In genomic region chr6:633611-634010, GRCh38 we compare ENCODE assay signal across 29 cellular contexts. TPM values are rescaled to one million over a fixed set of nuclear protein-coding genes. Genes with fewer than 3 reads are reported as not detected.
"Had no signal": no experiment of that assay in that cellular context is flagged by ENCODE, and none has a peak within 500 bp of the region (broad histone marks: within the 10 kb centered on the region; RNA-seq: fewer than 3 reads in every experiment).

No MANE protein-coding gene starts in this region.

- H3K4me1 Mint-ChIP-seq: mesothelial cell of epicardium, nephron progenitor cell had no signal

- H3K4me3 ChIP-seq: left ventricle myocardium inferior, lung, neural progenitor cell, right atrium auricular region, right lobe of liver, smooth muscle cell, stomach, testis, thyroid gland, transverse colon, upper lobe of left lung, vagina had no signal

- H3K9me3 Mint-ChIP-seq: immature natural killer cell, mesothelial cell of epicardium, naive B cell, natural killer cell, nephron progenitor cell, neural progenitor cell had no signal

- H3K27ac ChIP-seq: left ventricle myocardium inferior, neural progenitor cell, neutrophil, parathyroid adenoma, right atrium auricular region, right lobe of liver, stomach, testis, thyroid gland, transverse colon, upper lobe of left lung, vagina had no signal

- H3K9me3 ChIP-seq: left ventricle myocardium inferior, neutrophil, right atrium auricular region, right lobe of liver, stomach, testis, thyroid gland, transverse colon, upper lobe of left lung, vagina had no signal

- H3K4me2 ChIP-seq: neural progenitor cell, smooth muscle cell had no signal

- H3K27ac Mint-ChIP-seq: immature natural killer cell, mesothelial cell of epicardium, natural killer cell, nephron progenitor cell, neural progenitor cell, progenitor cell of endocrine pancreas had no signal

- H3K4me3 Mint-ChIP-seq: immature natural killer cell, mesothelial cell of epicardium, naive B cell, natural killer cell, nephron progenitor cell, neural progenitor cell had no signal

- H3K27me3 ChIP-seq: neural progenitor cell, neutrophil, right atrium auricular region, right lobe of liver, stomach, testis, thyroid gland, transverse colon, upper lobe of left lung, vagina had no signal

- ATAC-seq: natural killer cell, right lobe of liver had no signal

- H3K4me1 ChIP-seq: left ventricle myocardium inferior, neural progenitor cell, parathyroid adenoma, right atrium auricular region, right lobe of liver, stomach, testis, thyroid gland, transverse colon, vagina had no signal

- DNase-seq: hypothalamus; immature natural killer cell; kidney; left ventricle myocardium inferior; mesendoderm; naive B cell; natural killer cell; nephron progenitor cell; occipital lobe; right lobe of liver; stimulated activated CD4-positive, alpha-beta T cell treated with anti-CD3 and anti-CD28 coated beads, Interleukin-1b, Interleukin-23, amount 100 ng/mL, for 48 hours; stimulated activated CD4-positive, alpha-beta T cell treated with anti-CD3 and anti-CD28 coated beads, Interleukin-2, amount 100 ng/mL, for 48 hours; stimulated activated CD4-positive, alpha-beta T cell treated with anti-CD3 and anti-CD28 coated beads, Interleukin-4, amount 100 ng/mL, for 4 hours; stimulated activated CD8-positive, alpha-beta memory T cell treated with anti-CD3 and anti-CD28 coated beads, Interleukin-4, amount 100 ng/mL, for 48 hours; stimulated activated naive CD4-positive, alpha-beta T cell; stomach; testis; thyroid gland; transverse colon; upper lobe of left lung had no signal

- H3K36me3 ChIP-seq: neural progenitor cell, right lobe of liver, thyroid gland, transverse colon had no signal

- H3K79me2 ChIP-seq: parathyroid adenoma had no signal

- H2AFZ ChIP-seq: neural progenitor cell, parathyroid adenoma had no signal

- H3K27me3 Mint-ChIP-seq: naive B cell, progenitor cell of endocrine pancreas had no signal

- H3K9ac ChIP-seq: neural progenitor cell, parathyroid adenoma had no signal

RNA-seq across cellular contexts. Expression of gene HUS1B, which starts 23.3 kb away (rescaled TPM):
- total RNA-seq: left ventricle myocardium inferior had no signal
